23 cellular contexts compared by ENCODE assay signal in the genomic region with DNA sequence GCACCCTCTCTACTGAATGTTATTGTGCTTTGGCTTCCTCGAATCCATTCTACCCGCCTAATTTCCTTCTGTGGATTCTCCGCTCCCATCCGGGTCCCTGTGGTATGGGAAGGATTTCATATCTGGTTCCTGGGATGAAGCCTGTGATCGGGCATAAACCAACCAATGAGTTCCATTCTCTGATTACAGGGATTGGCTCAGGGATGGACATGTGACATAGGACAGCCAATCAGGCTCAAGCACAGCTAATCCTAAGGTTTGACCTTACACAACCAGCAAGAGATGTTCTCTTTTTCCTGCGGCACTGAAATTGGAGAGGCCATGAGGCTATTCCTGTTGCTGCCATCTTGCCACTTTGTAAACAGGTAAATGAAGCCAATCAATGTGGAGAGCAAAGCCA.
A peak's percentile ranks its signal among the peaks of the same experiment; 100 is the strongest.
DNase-seq lines count a peak whose midpoint lies in the region; ATAC-seq, FAIRE-seq and TF ChIP-seq lines count a peak whose summit lies in the region.
"Had no signal": no experiment of that assay in that cellular context is flagged by ENCODE, and none has a peak within 500 bp of the region (broad histone marks: within the 10 kb centered on the region; RNA-seq: fewer than 3 reads in every experiment).

No MANE protein-coding gene starts in this region.

- intact Hi-C loops in mammary epithelial cell (cut with micrococcal nuclease) (no loop called here), MCF 10A (cut with micrococcal nuclease) (no loop called here), K562 (cut with micrococcal nuclease) (loop anchor here (10.0 kb wide), 1 partner anchor 64 kb away; no protein-coding TSS in a partner anchor)

- H3K36me3 Mint-ChIP-seq in MCF 10A (ENCODE audit: insufficient read depth, unreplicated experiment), result no peaks in the 10 kb centered on the region
- H3K36me3 Mint-ChIP-seq: CD4-positive, CD25-positive, alpha-beta regulatory T cell; IgD-negative memory B cell had no signal

- POLR2A ChIA-PET in MCF 10A (lab: Yijun Ruan, JAX), result no interaction called here
- POLR2A ChIA-PET in K562 (lab: Yijun Ruan, JAX), result no interaction called here

- H4K20me1 ChIP-seq in mammary epithelial cell (ENCODE audit: insufficient read depth, low read length) (no peaks in the 10 kb centered on the region), K562 (replicated peaks; ENCODE audit: control insufficient read depth, insufficient read depth, low read length) (no peaks in the 10 kb centered on the region), keratinocyte (ENCODE audit: control insufficient read depth, extremely low read depth, insufficient read depth, low read length) (no peaks in the 10 kb centered on the region), smooth muscle cell (ENCODE audit: low read depth) (no peaks in the 10 kb centered on the region)

- H3K9ac ChIP-seq in mammary epithelial cell (ENCODE audit: insufficient read depth, low read length), result no peak overlapping the region
- H3K9ac ChIP-seq in K562 (ENCODE audit: insufficient read depth in 1 of 2, low read depth in 2 of 2, low read length in 2 of 2), result no peak overlapping the region
- no peak overlapping the region for H3K9ac ChIP-seq in keratinocyte (ENCODE audit: control insufficient read depth, extremely low read depth, insufficient read depth, low read length)
- H3K9ac ChIP-seq in smooth muscle cell (ENCODE audit: low read depth), result no peak overlapping the region

- no peaks in the 10 kb centered on the region for H3K9me3 ChIP-seq in mammary epithelial cell (replicated peaks; ENCODE audit: insufficient read depth, low read length)
- H3K9me3 ChIP-seq in K562 (replicated peaks; ENCODE audit: control insufficient read depth, insufficient read depth, low read depth, low read length), result no peaks in the 10 kb centered on the region
- H3K9me3 ChIP-seq in keratinocyte (ENCODE audit: control insufficient read depth, low read depth, low read length), result no peaks in the 10 kb centered on the region
- H3K9me3 ChIP-seq in smooth muscle cell (replicated peaks; ENCODE audit: low read depth), result no peaks in the 10 kb centered on the region
- H3K9me3 ChIP-seq: BE2C had no signal

- H3K4me3 Mint-ChIP-seq in MCF 10A (ENCODE audit: unreplicated experiment), result no peak overlapping the region
- H3K4me3 Mint-ChIP-seq: CD4-positive, CD25-positive, alpha-beta regulatory T cell; IgD-negative memory B cell had no signal

- H2AFZ ChIP-seq in mammary epithelial cell (ENCODE audit: low read depth, low read length), result peak overlapping the region; percentile 4
- no peak overlapping the region for H2AFZ ChIP-seq in K562 (ENCODE audit: low read depth, low read length)
- no peak overlapping the region for H2AFZ ChIP-seq in keratinocyte (ENCODE audit: control insufficient read depth, low read length)
- no peak overlapping the region for H2AFZ ChIP-seq in smooth muscle cell (ENCODE audit: low read depth)

- no peaks in the 10 kb centered on the region for H3K4me1 Mint-ChIP-seq in MCF 10A (ENCODE audit: insufficient read depth, unreplicated experiment)
- H3K4me1 Mint-ChIP-seq: CD4-positive, CD25-positive, alpha-beta regulatory T cell; IgD-negative memory B cell had no signal

- H3F3A ChIP-seq in smooth muscle cell (ENCODE audit: low read depth), result no peaks in the 10 kb centered on the region

- H3K9me1 ChIP-seq in K562 (ENCODE audit: control insufficient read depth, insufficient read depth, low read length), result no peaks in the 10 kb centered on the region
- H3K9me1 ChIP-seq in keratinocyte (ENCODE audit: control insufficient read depth, extremely low read depth, insufficient read depth, low read length), result no peaks in the 10 kb centered on the region

- TF ChIP-seq EP300 in K562 (IDR thresholded peaks at IDR 0.05; ENCODE audit: low read length), result no peak

- FAIRE-seq in K562 (lab: Jason Lieb, UNC) (no peak), keratinocyte (lab: Jason Lieb, UNC) (peak; percentile 84)
- FAIRE-seq: G401.6 had no signal

- H3K4me1 ChIP-seq in mammary epithelial cell (ENCODE audit: insufficient read depth, low read length) (peaks cover 17% of the 10 kb centered on the region), K562 (replicated peaks in 1 of 2; ENCODE audit: control insufficient read depth in 2 of 2, insufficient read depth in 2 of 2, low read length in 2 of 2) (no peaks in the 10 kb centered on the region), keratinocyte (ENCODE audit: control insufficient read depth, extremely low read depth, insufficient read depth, low read length) (peaks cover 13% of the 10 kb centered on the region), smooth muscle cell (ENCODE audit: low read depth) (no peaks in the 10 kb centered on the region)

- no peaks in the 10 kb centered on the region for H3K27me3 ChIP-seq in mammary epithelial cell (ENCODE audit: insufficient read depth, low read length)
- H3K27me3 ChIP-seq in K562 (ENCODE audit: control insufficient read depth in 2 of 2, insufficient read depth in 2 of 2, low read length in 2 of 2), result peaks cover 0 to 10% of the 10 kb centered on the region in 2 experiments; a peak in 4 of 5 replicates
- peaks cover 4% of the 10 kb centered on the region for H3K27me3 ChIP-seq in keratinocyte (ENCODE audit: control insufficient read depth, extremely low read depth, insufficient read depth, low read length)
- peaks cover 21% of the 10 kb centered on the region for H3K27me3 ChIP-seq in smooth muscle cell (ENCODE audit: low read depth)
- H3K27me3 ChIP-seq: BE2C had no signal

- DNase-seq in mammary epithelial cell (no peak), MCF 10A (ENCODE audit: unreplicated experiment) (no peak), K562 (ENCODE audit: extremely low read depth in 1 of 4, low spot score in 3 of 4) (peak; percentile 3 to 41 (median 40)), keratinocyte (ENCODE audit: low read depth, low spot score) (no peak), NCI-H69 (lab: John Stamatoyannopoulos, UW) (no peak), smooth muscle cell (lab: John Stamatoyannopoulos, UW; ENCODE audit: unreplicated experiment) (no peak), GM19240 (ENCODE audit: insufficient read length, low spot score) (no peak)
- DNase-seq: BE2C; CD4-positive, CD25-positive, alpha-beta regulatory T cell; COR-L47; DMS 273 treated with DMSO at 0.1 percent for 48 hours; DND-41; HCEC 1CT; MV-4-11; NCI-H1417 treated with DMSO at 0.1 percent for 48 hours; NCI-H1930; NCI-H2171 treated with DMSO at 0.1 percent for 48 hours; NCI-H446 treated with DMSO at 0.1 percent for 48 hours; OCI-M1; SHP77 treated with DMSO at 0.1 percent for 48 hours had no signal

- H3K27ac ChIP-seq in mammary epithelial cell (ENCODE audit: insufficient read depth, low read depth, low read length) (peak overlapping the region; percentile 37), K562 (ENCODE audit: extremely low read depth, low read depth, low read length) (no peak overlapping the region), keratinocyte (ENCODE audit: control insufficient read depth, insufficient read depth, low read length) (peak overlapping the region; percentile 48), smooth muscle cell (ENCODE audit: low read depth) (no peak overlapping the region)

- CTCF ChIA-PET in mammary epithelial cell (lab: Charles Lee; ENCODE audit: low non-redundant PET), result interaction anchor here (0.5 kb wide), 1 partner anchor 88 kb away, joined by 3 read pairs; no protein-coding TSS in a partner anchor
- CTCF ChIA-PET in MCF 10A (lab: Yijun Ruan, JAX), result no interaction called here
- CTCF ChIA-PET in K562 (lab: Yijun Ruan, JAX; ENCODE audit: low intra/inter-chr PET ratio), result no interaction called here

- no peak for TF ChIP-seq RAD21 in K562 (CRISPR knock-in tag; conservative IDR thresholded peaks at IDR 0.05 in 1 of 2, IDR thresholded peaks at IDR 0.05 in 1 of 2)

- dilution Hi-C loops in mammary epithelial cell (cut with HindIII; ENCODE audit: low sequenced_read_pairs), result no loop called here
- dilution Hi-C loops in keratinocyte (cut with MboI; ENCODE audit: extremely low pct_ligation_motif_present, low sequenced_read_pairs), result no loop called here

- BruUV-seq in mammary epithelial cell (replicated peaks; lab: Mats Ljungman, UMichigan) (no TSS peak), MCF 10A (replicated peaks; lab: Mats Ljungman, UMichigan) (no TSS peak), K562 (replicated peaks; lab: Mats Ljungman, UMichigan) (no TSS peak)

- in situ Hi-C loops in mammary epithelial cell (cut with MboI; ENCODE audit: low sequenced_read_pairs in 2 of 2) (no loop called here), K562 (cut with MboI) (no loop called here)

- no peak for TF ChIP-seq POLR2A in K562 (conservative IDR thresholded peaks at IDR 0.05)

- TF ChIP-seq CTCF in mammary epithelial cell (conservative IDR thresholded peaks at IDR 0.05 in 1 of 2, IDR thresholded peaks at IDR 0.05 in 1 of 2; ENCODE audit: extremely low read depth in 1 of 2, insufficient read depth in 1 of 2, low read depth in 1 of 2, low read length in 2 of 2) (no peak), MCF 10A (IDR thresholded peaks at IDR 0.05; ENCODE audit: unreplicated experiment) (no peak), K562 (IDR thresholded peaks at IDR 0.05 in 2 of 3, conservative IDR thresholded peaks at IDR 0.05 in 1 of 3; ENCODE audit: insufficient read depth in 2 of 3, low read depth in 1 of 3, low read length in 3 of 3) (no peak), keratinocyte (optimal IDR thresholded peaks at IDR 0.05 in 1 of 3, IDR thresholded peaks at IDR 0.05 in 1 of 3, conservative IDR thresholded peaks at IDR 0.05 in 1 of 3; ENCODE audit: extremely low read depth in 1 of 3, insufficient read depth in 2 of 3, low read length in 3 of 3) (no peak), smooth muscle cell (IDR thresholded peaks at IDR 0.05; ENCODE audit: borderline replicate concordance, insufficient read depth, poor library complexity, severe bottlenecking) (no peak)

- ATAC-seq in K562, result no peak
- ATAC-seq in HG03442 (IDR thresholded peaks at IDR 0.05; ENCODE audit: unreplicated experiment), result no peak

- H3K4me2 ChIP-seq in mammary epithelial cell (ENCODE audit: insufficient read depth, low read depth, low read length), result peak overlapping the region; percentile 9
- H3K4me2 ChIP-seq in K562 (ENCODE audit: insufficient read depth, low read length), result no peak overlapping the region
- peak overlapping the region; percentile 36 for H3K4me2 ChIP-seq in keratinocyte (ENCODE audit: control insufficient read depth, extremely low read depth, insufficient read depth, low read depth, low read length)
- H3K4me2 ChIP-seq in smooth muscle cell, result no peak overlapping the region

- no peaks in the 10 kb centered on the region for H3K79me2 ChIP-seq in mammary epithelial cell (ENCODE audit: insufficient read depth, low read length)
- no peaks in the 10 kb centered on the region for H3K79me2 ChIP-seq in K562 (ENCODE audit: control insufficient read depth, insufficient read depth, low read length)
- H3K79me2 ChIP-seq in keratinocyte (ENCODE audit: control insufficient read depth, insufficient read depth, low read length), result no peaks in the 10 kb centered on the region
- no peaks in the 10 kb centered on the region for H3K79me2 ChIP-seq in smooth muscle cell (ENCODE audit: low read depth)

- H3K36me3 ChIP-seq in mammary epithelial cell (ENCODE audit: insufficient read depth, low read length), result no peaks in the 10 kb centered on the region
- H3K36me3 ChIP-seq in K562 (ENCODE audit: control insufficient read depth, insufficient read depth, low read length), result no peaks in the 10 kb centered on the region
- H3K36me3 ChIP-seq in keratinocyte (ENCODE audit: control insufficient read depth in 2 of 2, extremely low read depth in 1 of 2, insufficient read depth in 2 of 2, low read length in 2 of 2), result no peaks in the 10 kb centered on the region
- no peaks in the 10 kb centered on the region for H3K36me3 ChIP-seq in smooth muscle cell (ENCODE audit: low read depth)
- H3K36me3 ChIP-seq: BE2C had no signal

- peaks cover 49% of the 10 kb centered on the region for H3K27me3 Mint-ChIP-seq in MCF 10A (ENCODE audit: insufficient read depth, unreplicated experiment)

- 73% methylated on average over 6 of the region's 6 CpGs for WGBS in mammary epithelial cell (ENCODE audit: low coverage, missing lambda C conversion rate)
- WGBS in K562 (ENCODE audit: insufficient coverage, low coverage, missing lambda C conversion rate), result 20% methylated on average over 6 of the region's 6 CpGs
- WGBS in smooth muscle cell (ENCODE audit: low lambda C conversion rate), result 92% methylated on average over 6 of the region's 6 CpGs

- no peak overlapping the region for H3K27ac Mint-ChIP-seq in MCF 10A (ENCODE audit: low read depth, unreplicated experiment)
- H3K27ac Mint-ChIP-seq: CD4-positive, CD25-positive, alpha-beta regulatory T cell; IgD-negative memory B cell had no signal

- H3K9me3 Mint-ChIP-seq in MCF 10A (ENCODE audit: unreplicated experiment), result no peaks in the 10 kb centered on the region

- H3K4me3 ChIP-seq in mammary epithelial cell (replicated peaks in 1 of 3; ENCODE audit: insufficient read depth in 1 of 3, low read depth in 2 of 3, low read length in 3 of 3), result no peak overlapping the region
- no peak overlapping the region for H3K4me3 ChIP-seq in K562
- no peak overlapping the region for H3K4me3 ChIP-seq in keratinocyte (ENCODE audit: control insufficient read depth in 2 of 3, extremely low read depth in 1 of 3, insufficient read depth in 2 of 3, low read depth in 1 of 3, low read length in 3 of 3)
- no peak overlapping the region for H3K4me3 ChIP-seq in smooth muscle cell

Comparison
In these comparisons a context has a peak if more than half of its experiments do, and no peak if none do; other contexts are left out.
1. DNase-seq: peak in K562 (4 of 4); none in mammary epithelial cell (single experiment), MCF 10A (single experiment), keratinocyte (single experiment), NCI-H69 (single experiment), smooth muscle cell (single experiment) and GM19240 (single experiment).
2. H3K27ac ChIP-seq: peak in mammary epithelial cell (single experiment) and keratinocyte (single experiment); none in K562 (single experiment) and smooth muscle cell (single experiment).
3. H3K4me2 ChIP-seq: peak in mammary epithelial cell (single experiment) and keratinocyte (single experiment); none in K562 (single experiment) and smooth muscle cell (single experiment).